13 cellular contexts compared by ENCODE assay signal in the genomic region with DNA sequence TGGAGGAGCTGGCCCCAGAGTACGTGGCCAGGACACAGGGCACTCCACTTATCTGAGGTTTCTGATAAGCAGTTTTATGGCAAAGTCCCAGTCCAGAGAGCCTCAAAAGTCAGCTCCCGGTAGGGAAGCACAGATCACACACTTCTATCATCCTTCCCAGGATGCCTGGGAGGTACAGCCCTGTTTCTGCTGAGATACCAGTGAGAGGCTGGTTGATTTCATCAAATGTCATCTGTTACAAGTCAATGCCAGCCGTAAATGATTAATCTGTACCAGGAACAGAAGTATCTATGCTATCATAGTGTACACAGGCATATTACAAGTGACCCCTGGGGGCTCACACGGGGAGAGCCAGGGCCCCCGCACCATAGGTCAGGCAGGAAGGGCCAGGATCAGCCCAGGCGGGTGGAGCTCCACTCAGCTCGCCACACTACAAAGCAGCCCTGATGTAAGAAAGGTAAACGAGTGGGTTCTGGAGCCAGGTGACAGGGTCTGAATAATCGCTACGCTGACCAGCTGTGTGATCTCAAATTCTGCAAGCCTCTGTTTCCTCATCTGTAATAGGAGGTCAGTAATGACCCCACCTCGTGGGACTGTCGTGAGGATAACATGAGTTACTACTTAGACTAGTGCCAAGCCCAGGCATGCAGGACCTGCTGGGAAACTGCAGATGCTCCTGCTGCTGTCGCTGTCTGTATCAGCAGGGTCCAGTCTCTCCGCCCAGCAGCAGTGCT. TPM values are rescaled to one million over a fixed set of nuclear protein-coding genes. Genes with fewer than 3 reads are reported as not detected.
DNase-seq lines count a peak whose midpoint lies in the region; TF ChIP-seq lines count a peak whose summit lies in the region.
"Had no signal": no experiment of that assay in that cellular context is flagged by ENCODE, and none has a peak within 500 bp of the region (broad histone marks: within the 10 kb centered on the region; RNA-seq: fewer than 3 reads in every experiment).

No MANE protein-coding gene starts in this region.

- peaks cover 21% of the 10 kb centered on the region for H3K4me1 ChIP-seq in cardiac muscle cell (ENCODE audit: low read depth)
- peaks cover 39% of the 10 kb centered on the region for H3K4me1 ChIP-seq in mucosa of stomach (ENCODE audit: control insufficient read depth, insufficient read depth, low read length)
- H3K4me1 ChIP-seq in A673 (ENCODE audit: insufficient read depth, low read length, poor library complexity, severe bottlenecking) = peaks cover 7% of the 10 kb centered on the region

- H3K9ac ChIP-seq in mucosa of stomach (ENCODE audit: low read length) = peak overlapping the region; percentile 3

- H3K27ac Mint-ChIP-seq in activated T-helper 2 cell treated with anti-CD3 and anti-CD28 coated beads, Interferon-gamma antibody, Interleukin-2, Interleukin-4, amounts not matched to agents 10 μg/mL and 5 μg/mL and 100 μg/mL, durations not matched to agents 14 hours and 24 hours and 36 hours = no peak overlapping the region
- H3K27ac Mint-ChIP-seq: activated CD4-positive, alpha-beta memory T cell treated with anti-CD3 and anti-CD28 coated beads, Interleukin-2, amount 10 ng/mL, durations not matched to agents 7 days and 5 days had no signal

- H3K27me3 ChIP-seq in cardiac muscle cell (no peaks in the 10 kb centered on the region), mucosa of stomach (ENCODE audit: control insufficient read depth, insufficient read depth, low read length) (no peaks in the 10 kb centered on the region), brain microvascular endothelial cell (replicated peaks) (no peaks in the 10 kb centered on the region), A673 (replicated peaks; ENCODE audit: insufficient read depth, low read depth, low read length, poor library complexity) (no peaks in the 10 kb centered on the region)
- H3K27me3 ChIP-seq: heart right ventricle had no signal

- DNase-seq in ACHN (peak; percentile 26), OCI-M1 (lab: John Stamatoyannopoulos, UW) (peak; percentile 41), cardiac muscle cell (ENCODE audit: low read depth in 1 of 2, low spot score in 1 of 2) (no peak), NCI-H1694 treated with DMSO at 0.1 percent for 48 hours (lab: John Stamatoyannopoulos, UW) (no peak), brain microvascular endothelial cell (no peak), A673 (ENCODE audit: low spot score) (no peak)
- no peak for DNase-seq in activated T-helper 2 cell treated with anti-CD3 and anti-CD28 coated beads, Interferon-gamma antibody, Interleukin-2, Interleukin-4, amounts not matched to agents 10 μg/mL and 5 μg/mL and 100 μg/mL, durations not matched to agents 14 hours and 24 hours and 36 hours (ENCODE audit: low spot score)
- DNase-seq: activated CD4-positive, alpha-beta memory T cell treated with anti-CD3 and anti-CD28 coated beads, Interleukin-2, amount 10 ng/mL, durations not matched to agents 7 days and 5 days; heart right ventricle; mammary epithelial cell; stimulated activated CD4-positive, alpha-beta T cell treated with anti-CD3 and anti-CD28 coated beads, Interleukin-4, amount 100 ng/mL, for 1 hour; stimulated activated naive CD4-positive, alpha-beta T cell had no signal

- no peak overlapping the region for H3K4me3 ChIP-seq in cardiac muscle cell
- no peak overlapping the region for H3K4me3 ChIP-seq in mucosa of stomach (ENCODE audit: low read length)
- H3K4me3 ChIP-seq in brain microvascular endothelial cell (ENCODE audit: low read depth, low read length) = no peak overlapping the region
- no peak overlapping the region for H3K4me3 ChIP-seq in A673 (ENCODE audit: low read depth, low read length, poor library complexity, severe bottlenecking)
- H3K4me3 ChIP-seq: heart right ventricle had no signal

- H3K9me3 Mint-ChIP-seq in activated T-helper 2 cell treated with anti-CD3 and anti-CD28 coated beads, Interferon-gamma antibody, Interleukin-2, Interleukin-4, amounts not matched to agents 10 μg/mL and 5 μg/mL and 100 μg/mL, durations not matched to agents 14 hours and 24 hours and 36 hours = no peaks in the 10 kb centered on the region
- H3K9me3 Mint-ChIP-seq: activated CD4-positive, alpha-beta memory T cell treated with anti-CD3 and anti-CD28 coated beads, Interleukin-2, amount 10 ng/mL, durations not matched to agents 7 days and 5 days had no signal

- H3K9me3 ChIP-seq in cardiac muscle cell (ENCODE audit: low read depth) (no peaks in the 10 kb centered on the region), mucosa of stomach (ENCODE audit: control insufficient read depth, low read length) (no peaks in the 10 kb centered on the region), A673 (ENCODE audit: low read depth, low read length, poor library complexity, severe bottlenecking) (no peaks in the 10 kb centered on the region)
- H3K9me3 ChIP-seq: heart right ventricle had no signal

- no peak for TF ChIP-seq CTCF in cardiac muscle cell (IDR thresholded peaks at IDR 0.05; ENCODE audit: low read depth, low read length)
- no peak for TF ChIP-seq CTCF in brain microvascular endothelial cell (IDR thresholded peaks at IDR 0.05; ENCODE audit: low read depth, low read length, missing control alignments)
- no peak for TF ChIP-seq CTCF in A673 (conservative IDR thresholded peaks at IDR 0.05; ENCODE audit: low read depth, low read length)

- peaks cover 24% of the 10 kb centered on the region for H3K36me3 Mint-ChIP-seq in activated T-helper 2 cell treated with anti-CD3 and anti-CD28 coated beads, Interferon-gamma antibody, Interleukin-2, Interleukin-4, amounts not matched to agents 10 μg/mL and 5 μg/mL and 100 μg/mL, durations not matched to agents 14 hours and 24 hours and 36 hours (ENCODE audit: low read depth)

- no peak overlapping the region for H3K4me3 Mint-ChIP-seq in activated T-helper 2 cell treated with anti-CD3 and anti-CD28 coated beads, Interferon-gamma antibody, Interleukin-2, Interleukin-4, amounts not matched to agents 10 μg/mL and 5 μg/mL and 100 μg/mL, durations not matched to agents 14 hours and 24 hours and 36 hours (ENCODE audit: low read depth)
- H3K4me3 Mint-ChIP-seq: activated CD4-positive, alpha-beta memory T cell treated with anti-CD3 and anti-CD28 coated beads, Interleukin-2, amount 10 ng/mL, durations not matched to agents 7 days and 5 days had no signal

- no TSS peak for BruUV-seq in A673 (replicated peaks; lab: Mats Ljungman, UMichigan)

- peak overlapping the region; percentile 76 for H3K27ac ChIP-seq in cardiac muscle cell
- H3K27ac ChIP-seq in brain microvascular endothelial cell = no peak overlapping the region
- H3K27ac ChIP-seq in A673 (ENCODE audit: low read depth, low read length, poor library complexity, severe bottlenecking) = no peak overlapping the region

- intact Hi-C loops in A673 (cut with micrococcal nuclease; ENCODE audit: unreplicated experiment) = no loop called here
- intact Hi-C loops in activated T-helper 2 cell treated with anti-CD3 and anti-CD28 coated beads, Interferon-gamma antibody, Interleukin-2, Interleukin-4, amounts not matched to agents 10 μg/mL and 5 μg/mL and 100 μg/mL, durations not matched to agents 14 hours and 24 hours and 36 hours (cut with micrococcal nuclease) = no loop called here

- H3K4me1 Mint-ChIP-seq in activated T-helper 2 cell treated with anti-CD3 and anti-CD28 coated beads, Interferon-gamma antibody, Interleukin-2, Interleukin-4, amounts not matched to agents 10 μg/mL and 5 μg/mL and 100 μg/mL, durations not matched to agents 14 hours and 24 hours and 36 hours (ENCODE audit: low read depth) = peaks cover 8% of the 10 kb centered on the region

- CTCF ChIA-PET in A673 (lab: Charles Lee) = interaction anchor here (0.5 kb wide), 1 partner anchor 28 kb away, joined by 5 read pairs; no protein-coding TSS in a partner anchor

- in situ Hi-C loops in ACHN (cut with HindIII; ENCODE audit: low pct_ligation_motif_present, low pct_unique_long_range_greater_than_20kb, low sequenced_read_pairs) = no loop called here
- in situ Hi-C loops in brain microvascular endothelial cell (cut with HindIII; ENCODE audit: low pct_ligation_motif_present, low sequenced_read_pairs) = no loop called here

- H3K36me3 ChIP-seq in cardiac muscle cell (no peaks in the 10 kb centered on the region), mucosa of stomach (ENCODE audit: control insufficient read depth, insufficient read depth, low read length) (no peaks in the 10 kb centered on the region), brain microvascular endothelial cell (replicated peaks) (no peaks in the 10 kb centered on the region), A673 (ENCODE audit: insufficient read depth, low read length, poor library complexity, severe bottlenecking) (peaks cover 12% of the 10 kb centered on the region)

- no peaks in the 10 kb centered on the region for H3K27me3 Mint-ChIP-seq in activated T-helper 2 cell treated with anti-CD3 and anti-CD28 coated beads, Interferon-gamma antibody, Interleukin-2, Interleukin-4, amounts not matched to agents 10 μg/mL and 5 μg/mL and 100 μg/mL, durations not matched to agents 14 hours and 24 hours and 36 hours (ENCODE audit: low read depth)
- H3K27me3 Mint-ChIP-seq: activated CD4-positive, alpha-beta memory T cell treated with anti-CD3 and anti-CD28 coated beads, Interleukin-2, amount 10 ng/mL, durations not matched to agents 7 days and 5 days had no signal

- POLR2A ChIA-PET in A673 (lab: Charles Lee; ENCODE audit: low non-redundant PET) = no interaction called here

RNA-seq across cellular contexts. Expression of a gene that starts 17.6 kb away (rescaled TPM):
- total RNA-seq in cardiac muscle cell (26.1 and 41.5 TPM in 2 replicates), A673 (2021) (31.8 and 40.8 TPM in 2 replicates)
- 30.9 and 38.7 TPM in 2 replicates for polyA plus RNA-seq in cardiac muscle cell
- total RNA-seq in activated T-helper 2 cell treated with anti-CD3 and anti-CD28 coated beads, Interferon-gamma antibody, Interleukin-2, Interleukin-4, amounts not matched to agents 10 μg/mL and 5 μg/mL and 100 μg/mL, durations not matched to agents 14 hours and 24 hours and 36 hours = 32.8 and 36.0 TPM in 2 replicates

RNA-seq across cellular contexts. Expression of a gene that starts 37.8 kb away (rescaled TPM):
- 3.6 and 4.1 TPM in 2 replicates for total RNA-seq in cardiac muscle cell
- 2.9 and 4.3 TPM in 2 replicates for polyA plus RNA-seq in cardiac muscle cell
- 5.0 and 6.3 TPM in 2 replicates for total RNA-seq in A673 (2021)
- total RNA-seq in activated T-helper 2 cell treated with anti-CD3 and anti-CD28 coated beads, Interferon-gamma antibody, Interleukin-2, Interleukin-4, amounts not matched to agents 10 μg/mL and 5 μg/mL and 100 μg/mL, durations not matched to agents 14 hours and 24 hours and 36 hours = 13.5 and 15.3 TPM in 2 replicates

RNA-seq across cellular contexts. Expression of a gene that starts 53.5 kb away (rescaled TPM):
- total RNA-seq in cardiac muscle cell = 2.3 and 2.8 TPM in 2 replicates
- polyA plus RNA-seq in cardiac muscle cell = 1.2 and 1.3 TPM in 2 replicates
- total RNA-seq in A673 (2021) = 1.6 and 2.5 TPM in 2 replicates
- total RNA-seq in activated T-helper 2 cell treated with anti-CD3 and anti-CD28 coated beads, Interferon-gamma antibody, Interleukin-2, Interleukin-4, amounts not matched to agents 10 μg/mL and 5 μg/mL and 100 μg/mL, durations not matched to agents 14 hours and 24 hours and 36 hours = 0.09 and 0.34 TPM in 2 replicates

Comparison
In these comparisons a context has a peak if more than half of its experiments do, and no peak if none do; other contexts are left out.
1. DNase-seq: peak in ACHN (single experiment) and OCI-M1 (single experiment); none in cardiac muscle cell (0 of 2), NCI-H1694 treated with DMSO at 0.1 percent for 48 hours (single experiment), brain microvascular endothelial cell (single experiment), A673 (single experiment) and activated T-helper 2 cell treated with anti-CD3 and anti-CD28 coated beads, Interferon-gamma antibody, Interleukin-2, Interleukin-4, amounts not matched to agents 10 μg/mL and 5 μg/mL and 100 μg/mL, durations not matched to agents 14 hours and 24 hours and 36 hours (single experiment).